19 cellular contexts compared by ENCODE assay signal in genomic region chr2:146952691-146953090, GRCh38.
DNase-seq lines count a peak whose midpoint lies in the region; ATAC-seq and TF ChIP-seq lines count a peak whose summit lies in the region.
"Had no signal": no experiment of that assay in that cellular context is flagged by ENCODE, and none has a peak within 500 bp of the region (broad histone marks: within the 10 kb centered on the region; RNA-seq: fewer than 3 reads in every experiment).

No MANE protein-coding gene starts in this region.

- H3K27me3 ChIP-seq in gastroesophageal sphincter (no peaks in the 10 kb centered on the region), left lung (no peaks in the 10 kb centered on the region)

- intact Hi-C loops in left lung (cut with DNase I) = no loop called here

- H3K27ac ChIP-seq in gastroesophageal sphincter (peak overlapping the region; percentile 48 to 58 (median 54)), left lung (no peak overlapping the region)
- H3K27ac ChIP-seq: PC-9 had no signal

- no peak for ATAC-seq in gastroesophageal sphincter
- ATAC-seq in left lung = peak; percentile 78
- ATAC-seq in GM21447 (IDR thresholded peaks at IDR 0.05; ENCODE audit: unreplicated experiment) = no peak
- ATAC-seq: K562 had no signal

- no peak for TF ChIP-seq EP300 in gastroesophageal sphincter (IDR thresholded peaks at IDR 0.05)

- DNase-seq in AG20443 (ENCODE audit: low spot score) = peak; percentile 36
- DNase-seq in amniotic epithelial cell (ENCODE audit: low read depth) = peak; percentile 52
- DNase-seq in left lung = no peak
- no peak for DNase-seq in KG1 (lab: John Stamatoyannopoulos, UW)
- no peak for DNase-seq in NCI-H524 (lab: John Stamatoyannopoulos, UW)
- no peak for DNase-seq in COLO829 (ENCODE audit: low spot score)
- DNase-seq: DMS53, GDM1, H7, MM.1S, NCI-H1048, NCI-H1417 treated with DMSO at 0.1 percent for 48 hours, NCI-H187, PC-9, RPMI8226, SHP77 had no signal

- WGBS in gastroesophageal sphincter (ENCODE audit: low coverage in 1 of 2), 2 donors = 30 to 51% methylated on average over 4 of the region's 4 CpGs

- H3K9me3 ChIP-seq in gastroesophageal sphincter (no peaks in the 10 kb centered on the region), left lung (no peaks in the 10 kb centered on the region)

- peaks cover 4 to 19% (median 10%) of the 10 kb centered on the region in 3 donors for H3K4me1 ChIP-seq in gastroesophageal sphincter
- H3K4me1 ChIP-seq in left lung = no peaks in the 10 kb centered on the region

- TF ChIP-seq CTCF in gastroesophageal sphincter (IDR thresholded peaks at IDR 0.05) = no peak
- TF ChIP-seq CTCF in left lung (IDR thresholded peaks at IDR 0.05) = no peak

- no peak for TF ChIP-seq POLR2A in gastroesophageal sphincter (IDR thresholded peaks at IDR 0.05)

- no peak overlapping the region for H3K4me3 ChIP-seq in gastroesophageal sphincter
- H3K4me3 ChIP-seq in left lung = no peak overlapping the region
- H3K4me3 ChIP-seq: K562, PC-9 had no signal

- H3K36me3 ChIP-seq in gastroesophageal sphincter (no peaks in the 10 kb centered on the region), left lung (no peaks in the 10 kb centered on the region)

Comparison
In these comparisons a context has a peak if more than half of its experiments do, and no peak if none do; other contexts are left out.
1. DNase-seq: peak in AG20443 (single experiment) and amniotic epithelial cell (single experiment); none in left lung (0 of 2), KG1 (single experiment), NCI-H524 (0 of 2) and COLO829 (single experiment).
2. H3K27ac ChIP-seq: peak in gastroesophageal sphincter (4 of 4); none in left lung (0 of 2).